Comparison of ENCODE assay signal across 3 cellular contexts in the genomic region with DNA sequence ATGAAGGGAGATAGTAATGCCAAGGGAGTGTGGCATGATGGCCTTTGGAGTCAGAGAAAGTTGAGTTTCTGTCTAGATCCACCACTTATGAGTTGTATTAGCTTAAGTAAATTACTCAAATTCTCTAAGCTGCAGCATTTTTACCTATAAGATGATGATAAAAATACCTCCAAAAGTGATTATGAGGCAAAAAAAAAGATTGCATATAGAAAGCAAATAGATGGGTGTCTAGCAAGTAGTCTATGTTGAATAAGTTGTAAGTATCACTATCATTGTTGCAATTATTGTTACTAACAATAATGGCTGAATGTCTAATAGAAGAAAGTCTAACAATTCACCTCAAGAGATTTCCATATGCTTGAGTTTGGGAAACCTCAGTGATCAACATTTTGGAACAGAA.
A peak's percentile ranks its signal among the peaks of the same experiment; 100 is the strongest.
TF ChIP-seq lines count a peak whose summit lies in the region.

No MANE protein-coding gene starts in this region.

TF ChIP-seq in HepG2, 621 proteins besides CTCF, POLR2A, EP300 and RAD21:
- TF ChIP-seq, protein P1, sequence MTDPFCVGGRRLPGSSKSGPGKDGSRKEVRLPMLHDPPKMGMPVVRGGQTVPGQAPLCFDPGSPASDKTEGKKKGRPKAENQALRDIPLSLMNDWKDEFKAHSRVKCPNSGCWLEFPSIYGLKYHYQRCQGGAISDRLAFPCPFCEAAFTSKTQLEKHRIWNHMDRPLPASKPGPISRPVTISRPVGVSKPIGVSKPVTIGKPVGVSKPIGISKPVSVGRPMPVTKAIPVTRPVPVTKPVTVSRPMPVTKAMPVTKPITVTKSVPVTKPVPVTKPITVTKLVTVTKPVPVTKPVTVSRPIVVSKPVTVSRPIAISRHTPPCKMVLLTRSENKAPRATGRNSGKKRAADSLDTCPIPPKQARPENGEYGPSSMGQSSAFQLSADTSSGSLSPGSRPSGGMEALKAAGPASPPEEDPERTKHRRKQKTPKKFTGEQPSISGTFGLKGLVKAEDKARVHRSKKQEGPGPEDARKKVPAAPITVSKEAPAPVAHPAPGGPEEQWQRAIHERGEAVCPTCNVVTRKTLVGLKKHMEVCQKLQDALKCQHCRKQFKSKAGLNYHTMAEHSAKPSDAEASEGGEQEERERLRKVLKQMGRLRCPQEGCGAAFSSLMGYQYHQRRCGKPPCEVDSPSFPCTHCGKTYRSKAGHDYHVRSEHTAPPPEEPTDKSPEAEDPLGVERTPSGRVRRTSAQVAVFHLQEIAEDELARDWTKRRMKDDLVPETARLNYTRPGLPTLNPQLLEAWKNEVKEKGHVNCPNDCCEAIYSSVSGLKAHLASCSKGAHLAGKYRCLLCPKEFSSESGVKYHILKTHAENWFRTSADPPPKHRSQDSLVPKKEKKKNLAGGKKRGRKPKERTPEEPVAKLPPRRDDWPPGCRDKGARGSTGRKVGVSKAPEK (CRISPR knock-in tag; IDR thresholded peaks at IDR 0.05; ENCODE audit: borderline replicate concordance): no peak
- TF ChIP-seq FOXP1 (IDR thresholded peaks at IDR 0.05): no peak
- TF ChIP-seq FOXP1 (CRISPR knock-in tag; IDR thresholded peaks at IDR 0.05): no peak
- TF ChIP-seq HNRNPL (IDR thresholded peaks at IDR 0.05; ENCODE audit: low read depth, low read length): no peak
- TF ChIP-seq MAFK (conservative IDR thresholded peaks at IDR 0.05 in 1 of 2, IDR thresholded peaks at IDR 0.05 in 1 of 2; ENCODE audit: low read length in 2 of 2): peak; percentile 51 to 66; a peak in 3 of 4 replicates
- peak; percentile 45; the same call in 1 of the 2 replicates for TF ChIP-seq MAFF (IDR thresholded peaks at IDR 0.05; ENCODE audit: low read depth, low read length)

TF ChIP-seq in A549, 52 proteins besides CTCF, POLR2A, EP300 and RAD21:
- TF ChIP-seq MAFK (IDR thresholded peaks at IDR 0.05; ENCODE audit: partially characterized antibody) (peak; percentile 43), HEYL (CRISPR knock-in tag; IDR thresholded peaks at IDR 0.05) (no peak)

TF ChIP-seq in K562, 482 proteins besides CTCF, POLR2A, EP300 and RAD21:
- no peak for TF ChIP-seq SMAD3 (CRISPR knock-in tag; conservative IDR thresholded peaks at IDR 0.05)
- peak; percentile 36; the same call in 1 of the 2 replicates for TF ChIP-seq ZNF316 (IDR thresholded peaks at IDR 0.05)
TF ChIP-seq in K562: peak in this region for 1.
